In the genomic region with DNA sequence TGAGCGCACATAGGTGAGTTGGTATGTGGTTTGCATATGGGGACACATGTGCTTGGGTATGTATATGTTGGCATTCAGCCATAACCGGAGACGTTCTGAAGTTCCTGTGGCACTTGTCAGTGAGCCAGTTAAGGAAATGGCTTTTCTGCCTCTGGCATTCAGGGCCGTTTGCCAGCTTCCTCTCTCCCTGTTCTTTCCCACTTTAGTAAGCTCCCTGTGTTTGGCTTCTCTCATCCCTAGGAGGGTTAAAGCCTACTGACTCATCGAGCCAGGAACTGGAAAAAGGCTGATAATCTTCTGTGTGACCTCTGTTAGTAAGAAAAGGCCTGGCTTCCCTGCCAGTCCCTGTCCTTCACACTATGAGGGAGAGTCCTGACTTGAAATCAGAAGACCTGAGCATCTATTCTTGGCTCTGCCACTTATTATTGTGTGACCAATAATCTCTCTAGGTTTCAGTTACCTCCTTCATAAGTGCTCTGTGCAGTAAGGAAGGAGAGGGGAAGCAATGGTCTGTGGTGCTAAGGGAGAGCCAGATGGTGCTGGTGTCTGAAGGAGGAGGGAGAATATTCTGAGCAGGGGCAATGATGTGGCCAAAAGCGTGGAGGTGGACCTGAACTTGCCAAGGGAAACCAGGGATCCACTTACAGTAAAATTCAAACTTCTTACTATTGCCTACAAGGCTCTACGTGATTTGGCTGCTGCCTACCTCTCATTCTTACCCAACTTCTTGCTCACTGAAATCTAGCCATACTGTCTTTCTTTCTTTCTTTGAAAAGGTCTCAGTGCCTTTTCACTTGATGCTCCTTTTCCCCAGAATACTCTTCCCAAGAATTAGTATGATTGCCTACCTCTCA, we compare ENCODE assay signal across 8 cellular contexts.
DNase-seq lines count a peak whose midpoint lies in the region; ATAC-seq, FAIRE-seq and TF ChIP-seq lines count a peak whose summit lies in the region.

No MANE protein-coding gene starts in this region.

- DNase-seq in DMS53 (lab: John Stamatoyannopoulos, UW) (peak; percentile 81), NCI-H2171 treated with DMSO at 0.1 percent for 48 hours (lab: John Stamatoyannopoulos, UW) (peak; percentile 71), T47D (ENCODE audit: low read depth in 1 of 2, low spot score in 1 of 2) (peak; percentile 51 to 90), urothelium cell line (ENCODE audit: low spot score) (peak; percentile 85), NCI-H774 (lab: John Stamatoyannopoulos, UW) (no peak)
- no peak for DNase-seq in activated CD4-positive, alpha-beta T cell treated with anti-CD3 and anti-CD28 coated beads, Interleukin-2, amount 50 U/mL, for 4 hours

- H3K27me3 ChIP-seq in layer of hippocampus (ENCODE audit: control insufficient read depth, insufficient read depth, low read length) = no peaks in the 10 kb centered on the region

- no peak for TF ChIP-seq POLR2A in GM18505 (IDR thresholded peaks at IDR 0.05; ENCODE audit: borderline replicate concordance, extremely low read depth, insufficient read depth, insufficient read length)

- FAIRE-seq in urothelium cell line (lab: Jason Lieb, UNC) = no peak

- ATAC-seq in GM18505 (IDR thresholded peaks at IDR 0.05; ENCODE audit: unreplicated experiment) = no peak

- H3K27ac ChIP-seq in layer of hippocampus (ENCODE audit: low read depth, low read length) = peak overlapping the region; percentile 14

- in situ Hi-C loops in T47D (cut with HindIII; ENCODE audit: low pct_unique_long_range_greater_than_20kb, low sequenced_read_pairs) = no loop called here

Comparison
In these comparisons a context has a peak if more than half of its experiments do, and no peak if none do; other contexts are left out.
1. DNase-seq: peak in DMS53 (single experiment), NCI-H2171 treated with DMSO at 0.1 percent for 48 hours (single experiment), T47D (2 of 2) and urothelium cell line (single experiment); none in activated CD4-positive, alpha-beta T cell treated with anti-CD3 and anti-CD28 coated beads, Interleukin-2, amount 50 U/mL, for 4 hours (0 of 2) and NCI-H774 (single experiment).